ENCODE assay signal across 9 cellular contexts in the genomic region with DNA sequence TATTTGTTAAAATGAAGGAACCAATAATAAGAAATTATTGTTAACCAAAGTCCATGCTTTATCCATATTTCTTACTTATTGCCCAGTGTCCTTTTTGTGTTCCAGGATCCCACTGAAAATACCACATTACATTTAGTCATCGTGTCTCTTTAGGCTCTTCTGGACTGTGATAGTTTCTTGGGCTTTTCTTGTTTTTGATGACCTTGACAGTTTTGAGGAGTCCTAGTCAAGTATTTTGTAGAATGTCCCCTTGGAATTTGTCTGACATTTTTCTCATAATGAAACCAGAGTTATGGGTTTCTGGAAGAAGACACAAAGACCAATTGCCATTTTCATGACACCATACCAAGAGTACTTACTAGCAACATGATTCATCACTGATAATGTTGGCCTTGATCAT. TPM values are rescaled to one million over a fixed set of nuclear protein-coding genes. Genes with fewer than 3 reads are reported as not detected.
"Had no signal": no experiment of that assay in that cellular context is flagged by ENCODE, and none has a peak within 500 bp of the region (broad histone marks: within the 10 kb centered on the region; RNA-seq: fewer than 3 reads in every experiment).

No MANE protein-coding gene starts in this region.

- FAIRE-seq: G401.6, GM12878, GM12891, GM12892, GM18507, GM19239 had no signal

- ATAC-seq: GM12878 had no signal

- H3K4me3 ChIP-seq: GM12878 had no signal

- DNase-seq: GDM1, GF-D8 had no signal

RNA-seq across cellular contexts. Expression of a gene that starts 38.9 kb away (rescaled TPM):
- total RNA-seq: G401, GM12878 had no signal
